Comparison of ENCODE assay signal across 8 cellular contexts in the genomic region with DNA sequence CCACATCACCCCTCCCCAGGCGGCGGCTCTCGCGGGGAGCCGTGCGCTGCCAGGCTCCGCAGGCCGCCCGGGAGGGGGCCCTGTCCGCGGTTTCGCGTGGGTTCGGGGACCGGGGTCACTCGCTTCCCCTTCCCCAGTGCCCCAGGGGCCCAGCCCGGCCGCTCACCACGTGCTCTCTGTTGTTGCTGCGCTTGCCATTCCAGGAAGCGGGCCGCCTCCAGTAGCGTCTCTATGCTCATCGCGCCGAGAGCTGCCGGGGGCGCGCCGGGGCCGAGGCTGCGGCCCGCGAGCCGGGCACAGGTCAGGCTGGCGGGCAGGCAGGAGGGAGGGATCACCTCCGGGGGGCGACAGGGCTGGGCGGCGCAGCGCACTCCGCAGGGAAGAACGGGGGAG. TPM values are rescaled to one million over a fixed set of nuclear protein-coding genes. Genes with fewer than 3 reads are reported as not detected.
DNase-seq lines count a peak whose midpoint lies in the region.

No MANE protein-coding gene starts in this region.

- no peaks in the 10 kb centered on the region for H3K27me3 Mint-ChIP-seq in activated CD4-positive, alpha-beta memory T cell treated with anti-CD3 and anti-CD28 coated beads, Interleukin-2, amount 10 ng/mL, durations not matched to agents 7 days and 5 days

- H3K4me3 ChIP-seq in GM08714 (ENCODE audit: low read length), result peak overlapping the region; percentile 85
- H3K4me3 ChIP-seq in effector memory CD4-positive, alpha-beta T cell (ENCODE audit: insufficient read depth, low read depth, low read length, poor library complexity, severe bottlenecking), result peak overlapping the region; percentile 98
- H3K4me3 ChIP-seq in mucosa of rectum (ENCODE audit: low read length in 2 of 2), result peak overlapping the region; percentile 89 to 91

- no peaks in the 10 kb centered on the region for H3K36me3 ChIP-seq in effector memory CD4-positive, alpha-beta T cell (ENCODE audit: control insufficient read depth, insufficient read depth, low read length)
- H3K36me3 ChIP-seq in mucosa of rectum (ENCODE audit: control insufficient read depth in 2 of 2, insufficient read depth in 2 of 2, low read length in 2 of 2), result no peaks in the 10 kb centered on the region

- H3K27ac Mint-ChIP-seq in activated CD4-positive, alpha-beta memory T cell treated with anti-CD3 and anti-CD28 coated beads, Interleukin-2, amount 10 ng/mL, durations not matched to agents 7 days and 5 days, result peak overlapping the region; percentile 99

- peak overlapping the region; percentile 97 for H3K27ac ChIP-seq in effector memory CD4-positive, alpha-beta T cell (ENCODE audit: insufficient read depth, low read length, poor library complexity, severe bottlenecking)
- H3K27ac ChIP-seq in mucosa of rectum (ENCODE audit: low read depth in 2 of 2, low read length in 2 of 2) (peak overlapping the region; percentile 100), substantia nigra (ENCODE audit: low read depth, low read length, poor library complexity, severe bottlenecking) (peak overlapping the region; percentile 96)

- DNase-seq in NCI-H1105 treated with DMSO at 0.1 percent for 48 hours (lab: John Stamatoyannopoulos, UW) (peak; percentile 8), substantia nigra (lab: John Stamatoyannopoulos, UW) (peak in 31 of 49 donors; percentile 16 to 67 (median 43)), iPS-NIHi7 (ENCODE audit: extremely low spot score) (no peak), NCI-H2081 treated with DMSO at 0.1 percent for 48 hours (lab: John Stamatoyannopoulos, UW) (no peak)
- peak; percentile 70 for DNase-seq in activated CD4-positive, alpha-beta memory T cell treated with anti-CD3 and anti-CD28 coated beads, Interleukin-2, amount 10 ng/mL, durations not matched to agents 7 days and 5 days
- peak in 2 of 3 donors; percentile 40 to 47 for DNase-seq in effector memory CD4-positive, alpha-beta T cell

- POLR2A ChIA-PET in activated CD4-positive, alpha-beta memory T cell treated with anti-CD3 and anti-CD28 coated beads, Interleukin-2, amount 10 ng/mL, durations not matched to agents 7 days and 5 days (lab: Charles Lee), result interaction anchor here (1.0 to 9.4 kb wide), 12 partner anchors 9 to 1743 kb away, joined by 3 to 166 read pairs (median 6); partner anchors contain the start of genes CYB5D2, SGSM2, SMG6 and SRR

- H3K4me1 Mint-ChIP-seq in activated CD4-positive, alpha-beta memory T cell treated with anti-CD3 and anti-CD28 coated beads, Interleukin-2, amount 10 ng/mL, durations not matched to agents 7 days and 5 days, result peaks cover 62% of the 10 kb centered on the region

- peaks cover 2% of the 10 kb centered on the region for H3K36me3 Mint-ChIP-seq in activated CD4-positive, alpha-beta memory T cell treated with anti-CD3 and anti-CD28 coated beads, Interleukin-2, amount 10 ng/mL, durations not matched to agents 7 days and 5 days (ENCODE audit: low read depth)

- CTCF ChIA-PET in activated CD4-positive, alpha-beta memory T cell treated with anti-CD3 and anti-CD28 coated beads, Interleukin-2, amount 10 ng/mL, durations not matched to agents 7 days and 5 days (lab: Charles Lee), result interaction anchor here (11.2 kb wide), 1 partner anchor 15 kb away, joined by 80 read pairs; no protein-coding TSS in a partner anchor

- peak overlapping the region; percentile 97 for H3K4me3 Mint-ChIP-seq in activated CD4-positive, alpha-beta memory T cell treated with anti-CD3 and anti-CD28 coated beads, Interleukin-2, amount 10 ng/mL, durations not matched to agents 7 days and 5 days

- no peaks in the 10 kb centered on the region for H3K9me3 ChIP-seq in effector memory CD4-positive, alpha-beta T cell (ENCODE audit: control insufficient read depth, low read length)
- no peaks in the 10 kb centered on the region for H3K9me3 ChIP-seq in mucosa of rectum (ENCODE audit: control insufficient read depth in 2 of 2, low read length in 2 of 2)

- H3K4me1 ChIP-seq in effector memory CD4-positive, alpha-beta T cell (ENCODE audit: control insufficient read depth, insufficient read depth, low read length, poor library complexity, severe bottlenecking), result peaks cover 44% of the 10 kb centered on the region
- H3K4me1 ChIP-seq in mucosa of rectum (ENCODE audit: control insufficient read depth in 2 of 2, insufficient read depth in 2 of 2, low read length in 2 of 2), result peaks cover 63 to 68% of the 10 kb centered on the region in 2 donors

- H3K27me3 ChIP-seq in effector memory CD4-positive, alpha-beta T cell (replicated peaks; ENCODE audit: control insufficient read depth, insufficient read depth, low read length, poor library complexity, severe bottlenecking), result no peaks in the 10 kb centered on the region
- no peaks in the 10 kb centered on the region for H3K27me3 ChIP-seq in mucosa of rectum (ENCODE audit: control insufficient read depth in 2 of 2, insufficient read depth in 2 of 2, low read length in 2 of 2)

- H3K9ac ChIP-seq in mucosa of rectum (ENCODE audit: low read depth in 1 of 2, low read length in 2 of 2), result peak overlapping the region; percentile 96 to 99

- H3K9me3 Mint-ChIP-seq in activated CD4-positive, alpha-beta memory T cell treated with anti-CD3 and anti-CD28 coated beads, Interleukin-2, amount 10 ng/mL, durations not matched to agents 7 days and 5 days, result no peaks in the 10 kb centered on the region

RNA-seq across cellular contexts. Expression of gene MNT, which starts 0.4 kb away (rescaled TPM):
- 10 to 100 TPM; 29.1 to 29.9 TPM for total RNA-seq in activated CD4-positive, alpha-beta memory T cell treated with anti-CD3 and anti-CD28 coated beads, Interleukin-2, amount 10 ng/mL, durations not matched to agents 7 days and 5 days

Comparison
In these comparisons a context has a peak if more than half of its experiments do, and no peak if none do; other contexts are left out.
1. DNase-seq: peak in NCI-H1105 treated with DMSO at 0.1 percent for 48 hours (single experiment), activated CD4-positive, alpha-beta memory T cell treated with anti-CD3 and anti-CD28 coated beads, Interleukin-2, amount 10 ng/mL, durations not matched to agents 7 days and 5 days (single experiment), effector memory CD4-positive, alpha-beta T cell (2 of 3) and substantia nigra (31 of 49); none in iPS-NIHi7 (single experiment) and NCI-H2081 treated with DMSO at 0.1 percent for 48 hours (single experiment).
2. Peak in every context shown above with its lines, with median percentiles within 50 percentile points of each other: H3K4me3 ChIP-seq and H3K27ac ChIP-seq.